Comparison of ENCODE assay signal across 29 cellular contexts in the genomic region with DNA sequence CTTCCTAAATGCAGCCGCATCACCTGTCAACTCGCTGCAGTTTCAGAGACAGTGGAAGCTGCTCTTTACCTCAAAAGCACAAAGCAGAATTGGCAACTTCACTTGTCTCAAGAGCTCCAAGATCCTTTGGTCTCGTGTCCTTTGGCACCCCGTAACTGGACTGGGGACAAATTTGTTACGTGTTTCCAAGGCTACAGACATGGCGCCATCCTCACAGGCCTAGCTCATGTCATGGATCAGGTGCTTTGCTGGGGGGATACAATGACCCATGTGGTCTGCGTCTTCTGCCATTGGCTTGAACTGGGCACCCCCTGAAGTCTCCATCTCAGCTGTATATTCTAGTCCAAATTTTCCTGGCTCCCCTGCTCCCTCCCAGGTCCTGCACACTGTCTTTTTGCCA. TPM values are rescaled to one million over a fixed set of nuclear protein-coding genes. Genes with fewer than 3 reads are reported as not detected.
DNase-seq lines count a peak whose midpoint lies in the region; ATAC-seq and TF ChIP-seq lines count a peak whose summit lies in the region.
"Had no signal": no experiment of that assay in that cellular context is flagged by ENCODE, and none has a peak within 500 bp of the region (broad histone marks: within the 10 kb centered on the region; RNA-seq: fewer than 3 reads in every experiment).

No MANE protein-coding gene starts in this region.

- no peak overlapping the region for H3K14ac ChIP-seq in mesenchymal stem cell (ENCODE audit: low read length in 2 of 2)

- no peak overlapping the region for H3K4me2 ChIP-seq in mesenchymal stem cell (ENCODE audit: low read length, poor library complexity, severe bottlenecking)
- H3K4me2 ChIP-seq: hepatocyte, PC-9 had no signal

- ATAC-seq in heart right ventricle (no peak), left ventricle myocardium superior (no peak)
- ATAC-seq: activated CD8-positive, alpha-beta memory T cell treated with anti-CD3 and anti-CD28 coated beads, Interleukin-2, amount 10 ng/mL, durations not matched to agents 7 days and 5 days; activated T-cell treated with anti-CD3 and anti-CD28 coated beads, Interleukin-2, amount 50 U/mL, for 72 hours; body of pancreas; effector memory CD8-positive, alpha-beta T cell; left colon had no signal

- H3K4me3 ChIP-seq in heart right ventricle (no peak overlapping the region), breast epithelium (no peak overlapping the region), mesenchymal stem cell (ENCODE audit: insufficient read depth in 1 of 2, low read depth in 1 of 2, low read length in 2 of 2) (no peak overlapping the region)
- H3K4me3 ChIP-seq: body of pancreas, coronary artery, hepatocyte, PC-9, SJCRH30, spleen, suprapubic skin had no signal

- intact Hi-C loops in heart right ventricle (cut with DNase I), result loop anchor here in 1 of 10 donors (5.0 kb wide), 1 partner anchor 46 kb away; no protein-coding TSS in a partner anchor
- intact Hi-C loops in left ventricle myocardium superior (cut with micrococcal nuclease), result loop anchor here (10.0 kb wide), 1 partner anchor 48 kb away; a partner anchor contains a TSS
- intact Hi-C loops in breast epithelium (cut with DNase I; ENCODE audit: low total_unique reads), result no loop called here

- no peak overlapping the region for H2BK15ac ChIP-seq in mesenchymal stem cell (ENCODE audit: low read depth, poor library complexity, severe bottlenecking)

- peaks cover 0 to 23% (median 10%) of the 10 kb centered on the region in 9 donors for H3K36me3 ChIP-seq in heart right ventricle
- H3K36me3 ChIP-seq in breast epithelium, result no peaks in the 10 kb centered on the region
- H3K36me3 ChIP-seq in mesenchymal stem cell (ENCODE audit: control insufficient read depth in 1 of 2, insufficient read depth in 2 of 2, low read depth in 1 of 2, low read length in 2 of 2), result peaks cover 22 to 32% of the 10 kb centered on the region in 2 experiments

- no peak overlapping the region for H3K18ac ChIP-seq in mesenchymal stem cell (ENCODE audit: low read depth in 1 of 2, low read length in 2 of 2)

- DNase-seq in heart right ventricle (no peak), left ventricle myocardium superior (no peak), breast epithelium (ENCODE audit: low spot score in 2 of 2) (no peak), superior temporal gyrus (ENCODE audit: extremely low spot score) (peak; percentile 56), SW480 (ENCODE audit: low spot score) (no peak), NCI-H1417 treated with DMSO at 0.1 percent for 48 hours (lab: John Stamatoyannopoulos, UW) (no peak), mesenchymal stem cell (no peak)
- DNase-seq: 8988T; activated B cell treated with CpG ODN at 0.5 μM for 24 hours; activated CD8-positive, alpha-beta memory T cell treated with anti-CD3 and anti-CD28 coated beads, Interleukin-2, amount 10 ng/mL, durations not matched to agents 7 days and 5 days; activated naive CD4-positive, alpha-beta T cell; activated T-cell treated with anti-CD3 and anti-CD28 coated beads, Interleukin-2, amount 50 U/mL, for 72 hours; effector memory CD8-positive, alpha-beta T cell; EL; foreskin fibroblast; Kasumi-1; left colon; NCI-H2171; NCI-H524; occipital lobe; PC-9; SJCRH30; spleen; stimulated activated CD4-positive, alpha-beta T cell treated with anti-CD3 and anti-CD28 coated beads, Interleukin-2, amount 100 ng/mL, for 48 hours had no signal

- H3K4me3 Mint-ChIP-seq in nephron, result peak overlapping the region in 1 of 3 experiments; percentile 45
- H3K4me3 Mint-ChIP-seq: activated B cell treated with CpG ODN at 0.5 μM for 24 hours; activated CD8-positive, alpha-beta memory T cell treated with anti-CD3 and anti-CD28 coated beads, Interleukin-2, amount 10 ng/mL, durations not matched to agents 7 days and 5 days; activated T-cell treated with anti-CD3 and anti-CD28 coated beads, Interleukin-2, amount 50 U/mL, for 72 hours; effector memory CD8-positive, alpha-beta T cell had no signal

- H3K23ac ChIP-seq in mesenchymal stem cell (ENCODE audit: low read length in 2 of 2), result no peak overlapping the region

- no peaks in the 10 kb centered on the region for H3K27me3 ChIP-seq in heart right ventricle
- H3K27me3 ChIP-seq in breast epithelium, result no peaks in the 10 kb centered on the region
- peaks cover 0 to 5% of the 10 kb centered on the region in 2 experiments for H3K27me3 ChIP-seq in mesenchymal stem cell (ENCODE audit: control insufficient read depth in 1 of 2, insufficient read depth in 1 of 2, low read length in 2 of 2)
- H3K27me3 ChIP-seq: body of pancreas, hepatocyte, SJCRH30, suprapubic skin had no signal

- H2BK5ac ChIP-seq in mesenchymal stem cell (ENCODE audit: low read depth, low read length, poor library complexity, severe bottlenecking), result no peak overlapping the region

- no peak for TF ChIP-seq POLR2A in breast epithelium (IDR thresholded peaks at IDR 0.05)

- no peak overlapping the region for H2BK120ac ChIP-seq in mesenchymal stem cell (ENCODE audit: low read depth, low read length)

- peak overlapping the region; percentile 11 to 99 (median 78) for H3K27ac Mint-ChIP-seq in nephron
- H3K27ac Mint-ChIP-seq: activated B cell treated with CpG ODN at 0.5 μM for 24 hours; activated CD8-positive, alpha-beta memory T cell treated with anti-CD3 and anti-CD28 coated beads, Interleukin-2, amount 10 ng/mL, durations not matched to agents 7 days and 5 days; activated T-cell treated with anti-CD3 and anti-CD28 coated beads, Interleukin-2, amount 50 U/mL, for 72 hours; effector memory CD8-positive, alpha-beta T cell had no signal

- peaks cover 20% of the 10 kb centered on the region for H3K36me3 Mint-ChIP-seq in nephron (ENCODE audit: low read depth)
- H3K36me3 Mint-ChIP-seq: activated CD8-positive, alpha-beta memory T cell treated with anti-CD3 and anti-CD28 coated beads, Interleukin-2, amount 10 ng/mL, durations not matched to agents 7 days and 5 days had no signal

- H4K91ac ChIP-seq in mesenchymal stem cell (ENCODE audit: low read length), result no peak overlapping the region

- H2BK12ac ChIP-seq in mesenchymal stem cell (ENCODE audit: low read length in 2 of 2), result no peak overlapping the region

- TF ChIP-seq CTCF in heart right ventricle (IDR thresholded peaks at IDR 0.05), result no peak
- TF ChIP-seq CTCF in breast epithelium (IDR thresholded peaks at IDR 0.05), result no peak
- no peak for TF ChIP-seq CTCF in nephron (IDR thresholded peaks at IDR 0.05; ENCODE audit: unreplicated experiment in 3 of 3)

- H3K79me1 ChIP-seq in mesenchymal stem cell (replicated peaks; ENCODE audit: low read length, poor library complexity, severe bottlenecking), result peaks cover 10% of the 10 kb centered on the region

- H2AFZ ChIP-seq in mesenchymal stem cell (ENCODE audit: low read depth, low read length), result no peak overlapping the region
- H2AFZ ChIP-seq: hepatocyte, PC-9 had no signal

- H3K27me3 Mint-ChIP-seq in nephron (ENCODE audit: low read depth), result peaks cover 4% of the 10 kb centered on the region
- H3K27me3 Mint-ChIP-seq: activated CD8-positive, alpha-beta memory T cell treated with anti-CD3 and anti-CD28 coated beads, Interleukin-2, amount 10 ng/mL, durations not matched to agents 7 days and 5 days had no signal

- H3K9me3 ChIP-seq in heart right ventricle (no peaks in the 10 kb centered on the region), breast epithelium (no peaks in the 10 kb centered on the region), mesenchymal stem cell (ENCODE audit: control insufficient read depth, low read length) (no peaks in the 10 kb centered on the region)
- H3K9me3 ChIP-seq: body of pancreas, SJCRH30, spleen, suprapubic skin had no signal

- no peaks in the 10 kb centered on the region for H3K9me3 Mint-ChIP-seq in nephron
- H3K9me3 Mint-ChIP-seq: activated B cell treated with CpG ODN at 0.5 μM for 24 hours; activated T-cell treated with anti-CD3 and anti-CD28 coated beads, Interleukin-2, amount 50 U/mL, for 72 hours; effector memory CD8-positive, alpha-beta T cell had no signal

- no peak overlapping the region for H4K8ac ChIP-seq in mesenchymal stem cell (ENCODE audit: low read length)

- peak overlapping the region in 1 of 2 experiments; percentile 46 for H3K4ac ChIP-seq in mesenchymal stem cell (ENCODE audit: low read depth in 1 of 2, low read length in 2 of 2)

- 71% methylated on average over 7 of the region's 7 CpGs for WGBS in heart right ventricle, 2 donors
- 90% methylated on average over 7 of the region's 7 CpGs for WGBS in mesenchymal stem cell

- H3K9ac ChIP-seq in mesenchymal stem cell (ENCODE audit: low read length), result no peak overlapping the region

- no peak overlapping the region for H2AK5ac ChIP-seq in mesenchymal stem cell (ENCODE audit: low read length, severe bottlenecking)

- H3K27ac ChIP-seq in heart right ventricle (peak overlapping the region in 8 of 10 donors; percentile 46 to 94 (median 73)), breast epithelium (peak overlapping the region; percentile 57 to 99), mesenchymal stem cell (ENCODE audit: low read length, poor library complexity, severe bottlenecking) (no peak overlapping the region)
- H3K27ac ChIP-seq: body of pancreas, hepatocyte, PC-9, SJCRH30, suprapubic skin had no signal

- H3K4me1 ChIP-seq in heart right ventricle (peaks cover 49 to 98% (median 79%) of the 10 kb centered on the region in 9 donors), breast epithelium (peaks cover 19 to 32% of the 10 kb centered on the region in 2 donors), mesenchymal stem cell (ENCODE audit: control insufficient read depth, insufficient read depth, low read depth, low read length) (peaks cover 19% of the 10 kb centered on the region)

- H3K4me1 Mint-ChIP-seq in nephron, result peaks cover 74% of the 10 kb centered on the region
- H3K4me1 Mint-ChIP-seq: activated B cell treated with CpG ODN at 0.5 μM for 24 hours; activated CD8-positive, alpha-beta memory T cell treated with anti-CD3 and anti-CD28 coated beads, Interleukin-2, amount 10 ng/mL, durations not matched to agents 7 days and 5 days had no signal

RNA-seq across cellular contexts. Expression of a gene that starts 48.6 kb away (rescaled TPM):
- total RNA-seq in heart right ventricle (10 to 100 TPM; 14.5 to 28.7 (median 21.3) TPM), left ventricle myocardium superior (18.5 TPM), breast epithelium (10 to 100 TPM; 20.2 to 34.5 (median 25.6) TPM)
- 10 to 100 TPM in 1 of 2 donors, 1 to 10 TPM in 1; 6.3 to 12.0 TPM for polyA plus RNA-seq in heart right ventricle
- polyA plus RNA-seq in mesenchymal stem cell (2013, experiment 1 of 2), result 14.6 TPM
- 14.4 TPM for polyA plus RNA-seq in mesenchymal stem cell (2013, experiment 2 of 2)
- total RNA-seq: activated B cell treated with CpG ODN at 0.5 μM for 24 hours had no signal
